19 cellular contexts compared by ENCODE assay signal in genomic region chr7:22438994-22439393, GRCh38.
DNase-seq lines count a peak whose midpoint lies in the region; ATAC-seq and TF ChIP-seq lines count a peak whose summit lies in the region.
"Had no signal": no experiment of that assay in that cellular context is flagged by ENCODE, and none has a peak within 500 bp of the region (broad histone marks: within the 10 kb centered on the region; RNA-seq: fewer than 3 reads in every experiment).

No MANE protein-coding gene starts in this region.

- no peak overlapping the region for H3K4me3 ChIP-seq in osteoblast (ENCODE audit: insufficient read depth, low read length)

- no peak overlapping the region for H3K4me2 ChIP-seq in osteoblast (ENCODE audit: insufficient read depth, low read length)

- H3K4me1 ChIP-seq in osteoblast (ENCODE audit: insufficient read depth, low read length) = peaks cover 7% of the 10 kb centered on the region

- no peaks in the 10 kb centered on the region for H3K36me3 Mint-ChIP-seq in immature natural killer cell
- H3K36me3 Mint-ChIP-seq: CD14-positive monocyte had no signal

- no peak overlapping the region for H3K27ac Mint-ChIP-seq in immature natural killer cell
- H3K27ac Mint-ChIP-seq: activated CD4-positive, alpha-beta T cell treated with anti-CD3 and anti-CD28 coated beads, Interleukin-2, amount 10 ng/mL, durations not matched to agents 7 days and 5 days; stimulated activated naive CD8-positive, alpha-beta T cell treated with anti-CD3 and anti-CD28 coated beads, Interleukin-15, Interleukin-2, amounts not matched to agents 100 ng/mL and 50 ng/mL, for 24 hours had no signal

- peaks cover 2% of the 10 kb centered on the region for H3K36me3 ChIP-seq in osteoblast (ENCODE audit: insufficient read depth, low read length)

- no peak for TF ChIP-seq CTCF in osteoblast (IDR thresholded peaks at IDR 0.05; ENCODE audit: extremely low read depth, low read depth, low read length)

- H2AFZ ChIP-seq in osteoblast (ENCODE audit: low read length) = no peak overlapping the region

- H3K4me1 Mint-ChIP-seq in immature natural killer cell = peaks cover 0 to 2% of the 10 kb centered on the region in 2 donors

- H3K27me3 Mint-ChIP-seq in immature natural killer cell (ENCODE audit: low read depth in 3 of 3) = peaks cover 0 to 8% (median 5%) of the 10 kb centered on the region in 3 donors
- H3K27me3 Mint-ChIP-seq: stimulated activated naive CD8-positive, alpha-beta T cell treated with anti-CD3 and anti-CD28 coated beads, Interleukin-15, Interleukin-2, amounts not matched to agents 100 ng/mL and 50 ng/mL, for 24 hours had no signal

- no peaks in the 10 kb centered on the region for H4K20me1 ChIP-seq in osteoblast (ENCODE audit: insufficient read depth, low read length)

- H3K79me2 ChIP-seq in osteoblast (ENCODE audit: insufficient read depth, low read length) = peaks cover 16% of the 10 kb centered on the region

- H3K4me3 Mint-ChIP-seq in immature natural killer cell = no peak overlapping the region
- H3K4me3 Mint-ChIP-seq: activated CD4-positive, alpha-beta T cell treated with anti-CD3 and anti-CD28 coated beads, Interleukin-2, amount 10 ng/mL, durations not matched to agents 7 days and 5 days; CD14-positive monocyte; stimulated activated naive CD8-positive, alpha-beta T cell treated with anti-CD3 and anti-CD28 coated beads, Interleukin-15, Interleukin-2, amounts not matched to agents 100 ng/mL and 50 ng/mL, for 24 hours had no signal

- H3K9me3 ChIP-seq in osteoblast (ENCODE audit: low read depth, low read length) = no peaks in the 10 kb centered on the region

- peak; percentile 67 for DNase-seq in DMS53 (lab: John Stamatoyannopoulos, UW)
- no peak for DNase-seq in immature natural killer cell
- no peak for DNase-seq in SK-N-DZ (ENCODE audit: low spot score)
- no peak for DNase-seq in nucleus accumbens (lab: John Stamatoyannopoulos, UW)
- no peak for DNase-seq in osteoblast (ENCODE audit: insufficient read length, low spot score, missing footprints)
- DNase-seq: 8988T; activated CD4-positive, alpha-beta T cell treated with anti-CD3 and anti-CD28 coated beads, Interleukin-2, amount 10 ng/mL, durations not matched to agents 7 days and 5 days; EL; H7; islet precursor cell; midbrain; NCI-H1436 treated with DMSO at 0.1 percent for 48 hours; NCI-H69 had no signal

- ATAC-seq in GM19395 (IDR thresholded peaks at IDR 0.05; ENCODE audit: unreplicated experiment) = peak; percentile 56
- ATAC-seq in HG02571 (IDR thresholded peaks at IDR 0.05; ENCODE audit: unreplicated experiment) = peak; percentile 50
- peak; percentile 45 for ATAC-seq in HG03342 (IDR thresholded peaks at IDR 0.05; ENCODE audit: unreplicated experiment)

- no peaks in the 10 kb centered on the region for H3K9me3 Mint-ChIP-seq in immature natural killer cell
- H3K9me3 Mint-ChIP-seq: activated CD4-positive, alpha-beta T cell treated with anti-CD3 and anti-CD28 coated beads, Interleukin-2, amount 10 ng/mL, durations not matched to agents 7 days and 5 days; stimulated activated naive CD8-positive, alpha-beta T cell treated with anti-CD3 and anti-CD28 coated beads, Interleukin-15, Interleukin-2, amounts not matched to agents 100 ng/mL and 50 ng/mL, for 24 hours had no signal

- no peak overlapping the region for H3K27ac ChIP-seq in osteoblast (ENCODE audit: low read depth, low read length)
- H3K27ac ChIP-seq: epithelial cell of prostate had no signal

- H3K27me3 ChIP-seq in osteoblast (ENCODE audit: insufficient read depth, low read length) = no peaks in the 10 kb centered on the region
